ENCODE assay signal across 16 cellular contexts in genomic region chr2:222835142-222835822, GRCh38. TPM values are rescaled to one million over a fixed set of nuclear protein-coding genes. Genes with fewer than 3 reads are reported as not detected.
DNase-seq lines count a peak whose midpoint lies in the region; ATAC-seq and TF ChIP-seq lines count a peak whose summit lies in the region.
"Had no signal": no experiment of that assay in that cellular context is flagged by ENCODE, and none has a peak within 500 bp of the region (broad histone marks: within the 10 kb centered on the region; RNA-seq: fewer than 3 reads in every experiment).

No MANE protein-coding gene starts in this region.

- no peaks in the 10 kb centered on the region for H3K9me2 ChIP-seq in hepatocyte (replicated peaks; ENCODE audit: insufficient read depth)

- H3K9me3 ChIP-seq in hepatocyte (ENCODE audit: low read depth), result no peaks in the 10 kb centered on the region
- H3K9me3 ChIP-seq: sigmoid colon had no signal

- no peak overlapping the region for H2AFZ ChIP-seq in hepatocyte

- no peak overlapping the region for H3K4me3 Mint-ChIP-seq in natural killer cell treated with Interleukin-12 subunit alpha and Interleukin-12 subunit beta and Interleukin-15 and Interleukin-18, amount 100 ng/mL, for 72 hours
- H3K4me3 Mint-ChIP-seq: T-cell had no signal

- TF ChIP-seq CTCF in hepatocyte (IDR thresholded peaks at IDR 0.05; ENCODE audit: poor library complexity) (no peak), omental fat pad (IDR thresholded peaks at IDR 0.05) (no peak)

- no peak for ATAC-seq in GM21825 (IDR thresholded peaks at IDR 0.05; ENCODE audit: unreplicated experiment)
- no peak for ATAC-seq in natural killer cell treated with Interleukin-12 subunit alpha and Interleukin-12 subunit beta and Interleukin-15 and Interleukin-18, amount 100 ng/mL, for 72 hours
- no peak for ATAC-seq in omental fat pad (ENCODE audit: low FRiP score)
- ATAC-seq: T-cell had no signal

- no peak overlapping the region for H3K4me3 ChIP-seq in hepatocyte
- H3K4me3 ChIP-seq: sigmoid colon had no signal

- H3K27me3 ChIP-seq in hepatocyte, result no peaks in the 10 kb centered on the region
- H3K27me3 ChIP-seq: sigmoid colon had no signal

- H3K9me3 Mint-ChIP-seq in natural killer cell treated with Interleukin-12 subunit alpha and Interleukin-12 subunit beta and Interleukin-15 and Interleukin-18, amount 100 ng/mL, for 72 hours, result no peaks in the 10 kb centered on the region
- H3K9me3 Mint-ChIP-seq: T-cell had no signal

- H3K27me3 Mint-ChIP-seq in natural killer cell treated with Interleukin-12 subunit alpha and Interleukin-12 subunit beta and Interleukin-15 and Interleukin-18, amount 100 ng/mL, for 72 hours, result peaks cover 24 to 25% of the 10 kb centered on the region in 2 donors

- H4K20me1 ChIP-seq in hepatocyte (ENCODE audit: insufficient read depth, poor library complexity, severe bottlenecking), result no peaks in the 10 kb centered on the region

- 67% methylated on average over 8 of the region's 8 CpGs for WGBS in hepatocyte (ENCODE audit: low lambda C conversion rate, missing lambda C conversion rate)

- POLR2A ChIA-PET in HEK293T (lab: Yijun Ruan, JAX), result interaction anchor here (1.3 to 1.4 kb wide), 2 partner anchors 25 to 126 kb away, joined by 3 read pairs; no protein-coding TSS in a partner anchor

- H3K79me2 ChIP-seq in hepatocyte, result no peaks in the 10 kb centered on the region

- peak overlapping the region; percentile 73 for H3K27ac ChIP-seq in hepatocyte
- H3K27ac ChIP-seq: sigmoid colon, WERI-Rb-1 had no signal

- CTCF ChIA-PET in HEK293T (lab: Yijun Ruan, JAX), result interaction anchor here (0.8 to 1.0 kb wide), 3 partner anchors 21 to 104 kb away, joined by 3 to 4 read pairs (median 3); no protein-coding TSS in a partner anchor

- no peak overlapping the region for H3K27ac Mint-ChIP-seq in natural killer cell treated with Interleukin-12 subunit alpha and Interleukin-12 subunit beta and Interleukin-15 and Interleukin-18, amount 100 ng/mL, for 72 hours
- H3K27ac Mint-ChIP-seq: T-cell had no signal

- no peaks in the 10 kb centered on the region for H3K4me1 Mint-ChIP-seq in natural killer cell treated with Interleukin-12 subunit alpha and Interleukin-12 subunit beta and Interleukin-15 and Interleukin-18, amount 100 ng/mL, for 72 hours (ENCODE audit: low read depth in 2 of 2)

- no peaks in the 10 kb centered on the region for H3K36me3 ChIP-seq in hepatocyte (replicated peaks; ENCODE audit: insufficient read depth, low read depth)
- H3K36me3 ChIP-seq: sigmoid colon, WERI-Rb-1 had no signal

- H3K4me2 ChIP-seq in hepatocyte, result no peak overlapping the region

- DNase-seq in ACHN (peak; percentile 30), HEK293T (ENCODE audit: extremely low spot score) (no peak), NCI-H69 (lab: John Stamatoyannopoulos, UW) (peak; percentile 56), hepatocyte (ENCODE audit: low spot score) (peak; percentile 60), D341Med (ENCODE audit: low spot score) (no peak), omental fat pad (ENCODE audit: low spot score) (no peak)
- no peak for DNase-seq in natural killer cell treated with Interleukin-12 subunit alpha and Interleukin-12 subunit beta and Interleukin-15 and Interleukin-18, amount 100 ng/mL, for 72 hours (ENCODE audit: low spot score)
- DNase-seq: activated effector memory CD4-positive, alpha-beta T cell treated with anti-CD3 and anti-CD28 coated beads, Interleukin-2, amount 50 U/mL, for 16 hours; erythroblast; GOT3; NCI-H524; sigmoid colon; substantia nigra; T-cell; WERI-Rb-1 had no signal

- no peaks in the 10 kb centered on the region for H3K36me3 Mint-ChIP-seq in natural killer cell treated with Interleukin-12 subunit alpha and Interleukin-12 subunit beta and Interleukin-15 and Interleukin-18, amount 100 ng/mL, for 72 hours
- H3K36me3 Mint-ChIP-seq: T-cell had no signal

- in situ Hi-C loops in ACHN (cut with HindIII; ENCODE audit: low pct_ligation_motif_present, low pct_unique_long_range_greater_than_20kb, low sequenced_read_pairs), result no loop called here

- peaks cover 6% of the 10 kb centered on the region for H3K4me1 ChIP-seq in hepatocyte (ENCODE audit: insufficient read depth)
- H3K4me1 ChIP-seq: sigmoid colon had no signal

TF ChIP-seq in HEK293T, 16 proteins besides CTCF, POLR2A, EP300 and RAD21:
- TF ChIP-seq L3MBTL2 (conservative IDR thresholded peaks at IDR 0.05) (peak; percentile 39; the same call in 1 of the 2 replicates), LEF1 (IDR thresholded peaks at IDR 0.05; ENCODE audit: borderline replicate concordance) (no peak)

RNA-seq across cellular contexts. Expression of gene ACSL3, which starts 25.6 kb away (rescaled TPM):
- total RNA-seq in hepatocyte, result 123 and 133 TPM in 2 replicates
- 78.1 and 82.1 TPM in 2 replicates for polyA plus RNA-seq in hepatocyte
- 10 to 100 TPM; 48.5 to 52.8 TPM for total RNA-seq in natural killer cell treated with Interleukin-12 subunit alpha and Interleukin-12 subunit beta and Interleukin-15 and Interleukin-18, amount 100 ng/mL, for 72 hours
- 10 to 100 TPM; 42.4 to 72.2 (median 62.2) TPM for total RNA-seq in omental fat pad

Comparison
In these comparisons a context has a peak if more than half of its experiments do, and no peak if none do; other contexts are left out.
1. DNase-seq: peak in ACHN (single experiment), NCI-H69 (single experiment) and hepatocyte (single experiment); none in HEK293T (single experiment), D341Med (single experiment), natural killer cell treated with Interleukin-12 subunit alpha and Interleukin-12 subunit beta and Interleukin-15 and Interleukin-18, amount 100 ng/mL, for 72 hours (single experiment) and omental fat pad (single experiment).